8 cellular contexts compared by ENCODE assay signal in genomic region chr19:55644191-55644833, GRCh38. TPM values are rescaled to one million over a fixed set of nuclear protein-coding genes. Genes with fewer than 3 reads are reported as not detected.
DNase-seq lines count a peak whose midpoint lies in the region; ATAC-seq, FAIRE-seq and TF ChIP-seq lines count a peak whose summit lies in the region.

No MANE protein-coding gene starts in this region.

- H3K4me2 ChIP-seq in HCT116 (ENCODE audit: low read length), result peak overlapping the region; percentile 75
- H3K4me2 ChIP-seq in hepatocyte, result peak overlapping the region; percentile 92

- H3K9me3 ChIP-seq in HCT116 (ENCODE audit: control insufficient read depth in 1 of 2, insufficient read depth in 1 of 2, low read depth in 1 of 2, low read length in 2 of 2) (no peaks in the 10 kb centered on the region), hepatocyte (ENCODE audit: low read depth) (no peaks in the 10 kb centered on the region), small intestine (ENCODE audit: control insufficient read depth, low read depth) (no peaks in the 10 kb centered on the region)

- no peak for TF ChIP-seq RAD21 in HCT116 (IDR thresholded peaks at IDR 0.05; ENCODE audit: low read depth)

- H2AFZ ChIP-seq in HCT116 (ENCODE audit: low read depth, low read length, poor library complexity, severe bottlenecking) (no peak overlapping the region), hepatocyte (no peak overlapping the region)

- peak overlapping the region; percentile 99 for H3K9ac ChIP-seq in HCT116 (ENCODE audit: low read length)

- TF ChIP-seq POLR2A in HCT116 (IDR thresholded peaks at IDR 0.05; ENCODE audit: borderline replicate concordance, extremely low read depth, insufficient read depth, insufficient read length), result no peak

- H3K36me3 Mint-ChIP-seq in activated CD8-positive, alpha-beta T cell treated with anti-CD3 and anti-CD28 coated beads, Interleukin-2, amount 10 ng/mL, durations not matched to agents 7 days and 5 days (ENCODE audit: low read depth), result peaks cover 25% of the 10 kb centered on the region

- H3K79me2 ChIP-seq in HCT116 (ENCODE audit: insufficient read depth, low read length) (peaks cover 48% of the 10 kb centered on the region), hepatocyte (peaks cover 69% of the 10 kb centered on the region)

- H3K27me3 ChIP-seq in HCT116 (ENCODE audit: insufficient read depth, low read length) (no peaks in the 10 kb centered on the region), hepatocyte (no peaks in the 10 kb centered on the region), small intestine (ENCODE audit: control insufficient read depth in 2 of 2, insufficient read depth in 2 of 2, low read length in 2 of 2) (no peaks in the 10 kb centered on the region)

- H3K9me3 Mint-ChIP-seq in activated CD8-positive, alpha-beta T cell treated with anti-CD3 and anti-CD28 coated beads, Interleukin-2, amount 10 ng/mL, durations not matched to agents 7 days and 5 days (ENCODE audit: insufficient read depth), result no peaks in the 10 kb centered on the region

- CTCF ChIA-PET in HCT116 (lab: Charles Lee), result interaction anchor here (2.8 kb wide), 1 partner anchor 10 kb away, joined by 12 read pairs; the partner anchor contains the start of gene U2AF2
- CTCF ChIA-PET in activated CD8-positive, alpha-beta T cell treated with anti-CD3 and anti-CD28 coated beads, Interleukin-2, amount 10 ng/mL, durations not matched to agents 7 days and 5 days (lab: Charles Lee), result interaction anchor here (1.3 kb wide), 1 partner anchor 10 kb away, joined by 4 read pairs; the partner anchor contains the start of gene U2AF2

- peak overlapping the region; percentile 95 for H3K27ac Mint-ChIP-seq in activated CD8-positive, alpha-beta T cell treated with anti-CD3 and anti-CD28 coated beads, Interleukin-2, amount 10 ng/mL, durations not matched to agents 7 days and 5 days

- BruUV-seq in HCT116 (replicated peaks; lab: Mats Ljungman, UMichigan), result no TSS peak

- no peak for ATAC-seq in HCT116
- ATAC-seq in activated CD8-positive, alpha-beta T cell treated with anti-CD3 and anti-CD28 coated beads, Interleukin-2, amount 10 ng/mL, durations not matched to agents 7 days and 5 days, result no peak

- H3K4me1 Mint-ChIP-seq in activated CD8-positive, alpha-beta T cell treated with anti-CD3 and anti-CD28 coated beads, Interleukin-2, amount 10 ng/mL, durations not matched to agents 7 days and 5 days (ENCODE audit: low read depth), result peaks cover 54% of the 10 kb centered on the region

- POLR2A ChIA-PET in HCT116 (lab: Charles Lee), result no interaction called here
- POLR2A ChIA-PET in activated CD8-positive, alpha-beta T cell treated with anti-CD3 and anti-CD28 coated beads, Interleukin-2, amount 10 ng/mL, durations not matched to agents 7 days and 5 days (lab: Charles Lee), result interaction anchor here (2.4 kb wide), 1 partner anchor 10 kb away, joined by 6 read pairs; no protein-coding TSS in a partner anchor

- H3K4me3 Mint-ChIP-seq in activated CD8-positive, alpha-beta T cell treated with anti-CD3 and anti-CD28 coated beads, Interleukin-2, amount 10 ng/mL, durations not matched to agents 7 days and 5 days, result peak overlapping the region; percentile 86

- no peak for FAIRE-seq in small intestine (lab: Jason Lieb, UNC)

- H3K27me3 Mint-ChIP-seq in activated CD8-positive, alpha-beta T cell treated with anti-CD3 and anti-CD28 coated beads, Interleukin-2, amount 10 ng/mL, durations not matched to agents 7 days and 5 days (ENCODE audit: low read depth), result no peaks in the 10 kb centered on the region

- H3K27ac ChIP-seq in HCT116 (ENCODE audit: low read depth, low read length) (peak overlapping the region; percentile 96), hepatocyte (peak overlapping the region; percentile 98), small intestine (ENCODE audit: low read depth in 1 of 2, low read length in 1 of 2) (peak overlapping the region in 1 of 2 donors; percentile 66)

- peaks cover 14 to 41% of the 10 kb centered on the region in 2 experiments; a peak in 3 of 4 replicates for H3K4me1 ChIP-seq in HCT116 (ENCODE audit: control insufficient read depth in 1 of 2, insufficient read depth in 2 of 2, low read length in 2 of 2)
- H3K4me1 ChIP-seq in hepatocyte (ENCODE audit: insufficient read depth), result peaks cover 31% of the 10 kb centered on the region
- peaks cover 2 to 12% of the 10 kb centered on the region in 2 donors for H3K4me1 ChIP-seq in small intestine (ENCODE audit: control insufficient read depth in 2 of 2, insufficient read depth in 1 of 2, low read depth in 1 of 2, low read length in 1 of 2)

- H3K36me3 ChIP-seq in HCT116 (ENCODE audit: control insufficient read depth in 1 of 2, insufficient read depth in 2 of 2, low read length in 2 of 2), result peaks cover 10 to 12% of the 10 kb centered on the region in 2 experiments; a peak in 3 of 4 replicates
- no peaks in the 10 kb centered on the region for H3K36me3 ChIP-seq in hepatocyte (replicated peaks; ENCODE audit: insufficient read depth, low read depth)
- peaks cover 0 to 2% of the 10 kb centered on the region in 2 donors for H3K36me3 ChIP-seq in small intestine (ENCODE audit: control insufficient read depth in 2 of 2, insufficient read depth in 2 of 2, low read length in 2 of 2)

- H4K20me1 ChIP-seq in HCT116 (ENCODE audit: insufficient read depth), result no peaks in the 10 kb centered on the region
- H4K20me1 ChIP-seq in hepatocyte (ENCODE audit: insufficient read depth, poor library complexity, severe bottlenecking), result no peaks in the 10 kb centered on the region

- WGBS in hepatocyte (ENCODE audit: low lambda C conversion rate, missing lambda C conversion rate), result 53% methylated on average over 11 of the region's 12 CpGs
- WGBS in small intestine, 3 donors, result 44 to 50% (median 47%) methylated on average over 12 of the region's 12 CpGs

- H3K4me3 ChIP-seq in HCT116 (replicated peaks in 1 of 2; ENCODE audit: low read depth in 1 of 2, low read length in 2 of 2) (peak overlapping the region; percentile 94 to 97), hepatocyte (peak overlapping the region; percentile 99), small intestine (ENCODE audit: low read depth in 1 of 2, low read length in 2 of 2) (peak overlapping the region; percentile 95 to 98)

- intact Hi-C loops in HCT116 (cut with micrococcal nuclease), result no loop called here
- intact Hi-C loops in head of caudate nucleus (cut with DNase I), result no loop called here

- RAD21 ChIA-PET in HCT116 (lab: Charles Lee; ENCODE audit: low non-redundant PET in 1 of 2, low total read pairs in 2 of 2, uncharacterized antibody in 2 of 2, unreplicated experiment in 2 of 2), result no interaction called here

- TF ChIP-seq CTCF in HCT116 (IDR thresholded peaks at IDR 0.05 in 2 of 3, conservative IDR thresholded peaks at IDR 0.05 in 1 of 3; ENCODE audit: borderline replicate concordance in 1 of 3, insufficient read depth in 1 of 3, low read depth in 2 of 3, low read length in 2 of 3) (no peak), hepatocyte (IDR thresholded peaks at IDR 0.05; ENCODE audit: poor library complexity) (no peak)

- no peak for DNase-seq in HCT116 (ENCODE audit: low read depth, low spot score)
- DNase-seq in activated CD8-positive, alpha-beta T cell treated with anti-CD3 and anti-CD28 coated beads, Interleukin-2, amount 10 ng/mL, durations not matched to agents 7 days and 5 days, result no peak
- DNase-seq in hepatocyte (ENCODE audit: low spot score), result no peak
- no peak for DNase-seq in small intestine
- no peak for DNase-seq in head of caudate nucleus
- DNase-seq in OCI-M2 (lab: John Stamatoyannopoulos, UW; ENCODE audit: unreplicated experiment), result no peak
- no peak for DNase-seq in DMS 273 (lab: John Stamatoyannopoulos, UW; ENCODE audit: unreplicated experiment)
- DNase-seq in stimulated activated CD4-positive, alpha-beta T cell treated with anti-CD3 and anti-CD28 coated beads, Interleukin-2, amount 100 ng/mL, for 48 hours, result no peak

- H3K9me2 ChIP-seq in HCT116 (ENCODE audit: insufficient read depth), result no peaks in the 10 kb centered on the region
- H3K9me2 ChIP-seq in hepatocyte (replicated peaks; ENCODE audit: insufficient read depth), result no peaks in the 10 kb centered on the region

TF ChIP-seq in HCT116, 20 proteins besides CTCF, POLR2A, EP300 and RAD21:
- no peak for TF ChIP-seq CBX3 (IDR thresholded peaks at IDR 0.05; ENCODE audit: low read depth)
- TF ChIP-seq EGR1 (IDR thresholded peaks at IDR 0.05; ENCODE audit: low read depth), result no peak

RNA-seq across cellular contexts. Expression of gene ZNF581, which starts 0.9 kb away (rescaled TPM):
- 44.4 TPM for total RNA-seq in HCT116 (2021; ENCODE audit: unreplicated experiment)
- polyA plus RNA-seq in HCT116 (2012), result 47.8 and 48.2 TPM in 2 replicates
- total RNA-seq in activated CD8-positive, alpha-beta T cell treated with anti-CD3 and anti-CD28 coated beads, Interleukin-2, amount 10 ng/mL, durations not matched to agents 7 days and 5 days, result 10 to 100 TPM; 22.7 to 24.4 TPM
- 12.2 and 17.3 TPM in 2 replicates for total RNA-seq in hepatocyte
- polyA plus RNA-seq in hepatocyte, result 14.2 and 22.5 TPM in 2 replicates
- polyA plus RNA-seq in small intestine, result 10 to 100 TPM; 15.9 to 29.2 (median 17.7) TPM

RNA-seq across cellular contexts. Expression of gene ZNF580, which starts 3.5 kb away (rescaled TPM):
- total RNA-seq in HCT116 (2021; ENCODE audit: unreplicated experiment), result 36.7 TPM
- polyA plus RNA-seq in HCT116 (2012), result 37.1 and 47.1 TPM in 2 replicates
- total RNA-seq in activated CD8-positive, alpha-beta T cell treated with anti-CD3 and anti-CD28 coated beads, Interleukin-2, amount 10 ng/mL, durations not matched to agents 7 days and 5 days, result 10 to 100 TPM; 30.2 to 32.1 TPM
- 6.1 and 10.1 TPM in 2 replicates for total RNA-seq in hepatocyte
- polyA plus RNA-seq in hepatocyte, result 53.8 and 71.5 TPM in 2 replicates
- 10 to 100 TPM in 2 of 3 donors, 1 to 10 TPM in 1; 8.3 to 16.8 (median 16.3) TPM for polyA plus RNA-seq in small intestine

RNA-seq across cellular contexts. Expression of gene CCDC106, which starts 3.7 kb away (rescaled TPM):
- 1.0 TPM for total RNA-seq in HCT116 (2021; ENCODE audit: unreplicated experiment)
- polyA plus RNA-seq in HCT116 (2012), result 0.56 and 0.70 TPM in 2 replicates
- 1 to 10 TPM; 8.7 to 9.4 TPM for total RNA-seq in activated CD8-positive, alpha-beta T cell treated with anti-CD3 and anti-CD28 coated beads, Interleukin-2, amount 10 ng/mL, durations not matched to agents 7 days and 5 days
- total RNA-seq in hepatocyte, result 13.0 and 18.3 TPM in 2 replicates
- polyA plus RNA-seq in hepatocyte, result 30.5 and 31.7 TPM in 2 replicates
- polyA plus RNA-seq in small intestine, result 1 to 10 TPM; 2.5 to 6.5 (median 4.6) TPM

RNA-seq across cellular contexts. Expression of gene U2AF2, which starts 10.5 kb away (rescaled TPM):
- 259 TPM for total RNA-seq in HCT116 (2021; ENCODE audit: unreplicated experiment)
- 199 and 201 TPM in 2 replicates for polyA plus RNA-seq in HCT116 (2012)
- total RNA-seq in activated CD8-positive, alpha-beta T cell treated with anti-CD3 and anti-CD28 coated beads, Interleukin-2, amount 10 ng/mL, durations not matched to agents 7 days and 5 days, result 100 to 1,000 TPM; 296 to 321 TPM
- total RNA-seq in hepatocyte, result 94.6 and 99.6 TPM in 2 replicates
- polyA plus RNA-seq in hepatocyte, result 16.1 and 18.0 TPM in 2 replicates
- polyA plus RNA-seq in small intestine, result 100 to 1,000 TPM in 1 of 3 donors, 10 to 100 TPM in 2; 74.0 to 142 (median 89.2) TPM

RNA-seq across cellular contexts. Expression of gene ZNF784, which starts 19.9 kb away (rescaled TPM):
- total RNA-seq in HCT116 (2021; ENCODE audit: unreplicated experiment) (5.3 TPM), hepatocyte (6.7 and 7.2 TPM in 2 replicates)
- polyA plus RNA-seq in HCT116 (2012), result 7.5 and 8.0 TPM in 2 replicates
- 1 to 10 TPM; 5.2 to 5.3 TPM for total RNA-seq in activated CD8-positive, alpha-beta T cell treated with anti-CD3 and anti-CD28 coated beads, Interleukin-2, amount 10 ng/mL, durations not matched to agents 7 days and 5 days
- polyA plus RNA-seq in hepatocyte (5.5 and 10.0 TPM in 2 replicates), small intestine (10 to 100 TPM in 2 of 3 donors, 1 to 10 TPM in 1; 9.5 to 11.9 (median 10.1) TPM)
